Comparison of ENCODE assay signal across 8 cellular contexts in genomic region chr14:106831322-106831720, GRCh38.
DNase-seq lines count a peak whose midpoint lies in the region; ATAC-seq, FAIRE-seq and TF ChIP-seq lines count a peak whose summit lies in the region.

No MANE protein-coding gene starts in this region.

- dilution Hi-C loops in mammary epithelial cell (cut with HindIII; ENCODE audit: low sequenced_read_pairs) = no loop called here

- in situ Hi-C loops in SK-MEL-5 (cut with HindIII; ENCODE audit: low pct_unique_long_range_greater_than_20kb, low sequenced_read_pairs) (no loop called here), mammary epithelial cell (cut with MboI; ENCODE audit: low sequenced_read_pairs in 2 of 2) (no loop called here)

- H3K4me2 ChIP-seq in mammary epithelial cell (ENCODE audit: insufficient read depth, low read depth, low read length) = no peak overlapping the region

- no peaks in the 10 kb centered on the region for H3K27me3 ChIP-seq in mammary epithelial cell (ENCODE audit: insufficient read depth, low read length)

- CTCF ChIA-PET in mammary epithelial cell (lab: Charles Lee; ENCODE audit: low non-redundant PET) = no interaction called here

- no peaks in the 10 kb centered on the region for H3K79me2 ChIP-seq in mammary epithelial cell (ENCODE audit: insufficient read depth, low read length)

- intact Hi-C loops in mammary epithelial cell (cut with micrococcal nuclease) = no loop called here

- no peak overlapping the region for H3K9ac ChIP-seq in mammary epithelial cell (ENCODE audit: insufficient read depth, low read length)

- peak; percentile 70 for ATAC-seq in HG02759 (IDR thresholded peaks at IDR 0.05; ENCODE audit: unreplicated experiment)

- H3K4me1 ChIP-seq in mammary epithelial cell (ENCODE audit: insufficient read depth, low read length) = no peaks in the 10 kb centered on the region

- WGBS in mammary epithelial cell (ENCODE audit: low coverage, missing lambda C conversion rate) = 84% methylated on average over 10 of the region's 11 CpGs

- H3K9me3 ChIP-seq in mammary epithelial cell (replicated peaks; ENCODE audit: insufficient read depth, low read length) = peaks cover 18% of the 10 kb centered on the region

- H3K27ac ChIP-seq in mammary epithelial cell (ENCODE audit: insufficient read depth, low read depth, low read length) = no peak overlapping the region

- TF ChIP-seq CTCF in mammary epithelial cell (conservative IDR thresholded peaks at IDR 0.05 in 1 of 2, IDR thresholded peaks at IDR 0.05 in 1 of 2; ENCODE audit: extremely low read depth in 1 of 2, insufficient read depth in 1 of 2, low read depth in 1 of 2, low read length in 2 of 2) = peak; percentile 33 to 42

- peak; percentile 57; the same call in 1 of the 2 replicates for TF ChIP-seq POLR2A in GM12892 (IDR thresholded peaks at IDR 0.05; ENCODE audit: low read depth, low read length)

- peak; percentile 41 for DNase-seq in GM12892 (ENCODE audit: insufficient read length)
- DNase-seq in SK-MEL-5 (ENCODE audit: low read depth, low spot score) = peak; percentile 24
- no peak for DNase-seq in mammary epithelial cell
- DNase-seq in stimulated activated CD4-positive, alpha-beta T cell treated with anti-CD3 and anti-CD28 coated beads, Interleukin-4, amount 100 ng/mL, for 4 hours = peak; percentile 34 to 46
- no peak for DNase-seq in HK-2 (ENCODE audit: unreplicated experiment)
- no peak for DNase-seq in NK-92 (lab: John Stamatoyannopoulos, UW; ENCODE audit: unreplicated experiment)
- DNase-seq in AG20443 (ENCODE audit: low spot score) = no peak

- H2AFZ ChIP-seq in mammary epithelial cell (ENCODE audit: low read depth, low read length) = no peak overlapping the region

- no TSS peak for BruUV-seq in mammary epithelial cell (replicated peaks; lab: Mats Ljungman, UMichigan)

- peak; percentile 100 for FAIRE-seq in GM12892 (lab: Jason Lieb, UNC)

- no peaks in the 10 kb centered on the region for H3K36me3 ChIP-seq in mammary epithelial cell (ENCODE audit: insufficient read depth, low read length)

- no peak overlapping the region for H3K4me3 ChIP-seq in mammary epithelial cell (replicated peaks in 1 of 3; ENCODE audit: insufficient read depth in 1 of 3, low read depth in 2 of 3, low read length in 3 of 3)

- H4K20me1 ChIP-seq in mammary epithelial cell (ENCODE audit: insufficient read depth, low read length) = no peaks in the 10 kb centered on the region

Comparison
In these comparisons a context has a peak if more than half of its experiments do, and no peak if none do; other contexts are left out.
1. DNase-seq: peak in GM12892 (single experiment), SK-MEL-5 (single experiment) and stimulated activated CD4-positive, alpha-beta T cell treated with anti-CD3 and anti-CD28 coated beads, Interleukin-4, amount 100 ng/mL, for 4 hours (2 of 2); none in mammary epithelial cell (single experiment), HK-2 (single experiment), NK-92 (single experiment) and AG20443 (single experiment).